ENCODE assay signal across 13 cellular contexts in genomic region chr6:168196385-168196860, GRCh38.
DNase-seq lines count a peak whose midpoint lies in the region; ATAC-seq, FAIRE-seq and TF ChIP-seq lines count a peak whose summit lies in the region.
"Had no signal": no experiment of that assay in that cellular context is flagged by ENCODE, and none has a peak within 500 bp of the region (broad histone marks: within the 10 kb centered on the region; RNA-seq: fewer than 3 reads in every experiment).

No MANE protein-coding gene starts in this region.

- FAIRE-seq in HTR-8/SVneo (lab: Jason Lieb, UNC) = no peak

- no peak overlapping the region for H2AFZ ChIP-seq in GM23248
- no peak overlapping the region for H2AFZ ChIP-seq in GM23338

- no peak overlapping the region; the same call in 1 of the 2 replicates for H3K27ac ChIP-seq in 22Rv1
- H3K27ac ChIP-seq in GM23248 = no peak overlapping the region
- no peak overlapping the region for H3K27ac ChIP-seq in GM23338 (ENCODE audit: low read depth)
- H3K27ac ChIP-seq: brain microvascular endothelial cell, right atrium auricular region had no signal

- H3K36me3 ChIP-seq in GM23248 (ENCODE audit: low read depth) (no peaks in the 10 kb centered on the region), GM23338 (ENCODE audit: insufficient read depth) (no peaks in the 10 kb centered on the region)
- H3K36me3 ChIP-seq: brain microvascular endothelial cell, HAP-1, right atrium auricular region had no signal

- H3K4me3 ChIP-seq in GM23248 (no peak overlapping the region), GM23338 (no peak overlapping the region)
- H3K4me3 ChIP-seq: HAP-1, right atrium auricular region had no signal

- H3K4me3 Mint-ChIP-seq in GM23338 = no peak overlapping the region

- H3K27ac Mint-ChIP-seq in GM23338 = no peak overlapping the region

- H3K9me3 Mint-ChIP-seq in GM23338 = no peaks in the 10 kb centered on the region; the same call in 2 of the 3 replicates

- TF ChIP-seq CTCF in 22Rv1 (IDR thresholded peaks at IDR 0.05) (peak; percentile 14; the same call in 1 of the 2 replicates), GM23338 (conservative IDR thresholded peaks at IDR 0.05; ENCODE audit: low read depth in 2 of 2) (no peak)

- peak; percentile 65 to 93 (median 73) for DNase-seq in NCI-H1417 (lab: John Stamatoyannopoulos, UW)
- DNase-seq in NCI-H774 (lab: John Stamatoyannopoulos, UW) = peak; percentile 97
- peak; percentile 68 to 84 for DNase-seq in left colon
- no peak for DNase-seq in GM23248
- DNase-seq in activated CD4-positive, CD25-positive, alpha-beta regulatory T cell (lab: John Stamatoyannopoulos, UW) = no peak
- DNase-seq in GM23338 (ENCODE audit: low spot score) = no peak
- DNase-seq in HTR-8/SVneo (ENCODE audit: insufficient read length, low spot score) = no peak
- DNase-seq: activated CD4-positive, CD25-positive, alpha-beta regulatory T cell treated with anti-CD3 and anti-CD28 coated beads, Interleukin-2, amount 50 U/mL, for 72 hours; brain microvascular endothelial cell; IMR-90 had no signal

- ATAC-seq in left colon (peak; percentile 91), GM23338 (no peak)

- H3K27me3 Mint-ChIP-seq in GM23338 (ENCODE audit: insufficient read depth, low read depth, poor library complexity) = peaks cover 23% of the 10 kb centered on the region

- no peaks in the 10 kb centered on the region for H3K4me1 ChIP-seq in GM23248 (ENCODE audit: insufficient read depth)
- no peaks in the 10 kb centered on the region for H3K4me1 ChIP-seq in GM23338 (ENCODE audit: insufficient read depth)
- H3K4me1 ChIP-seq: HAP-1, right atrium auricular region had no signal

- H4K20me1 ChIP-seq in GM23248 (ENCODE audit: insufficient read depth) (no peaks in the 10 kb centered on the region), GM23338 (replicated peaks; ENCODE audit: insufficient read depth) (no peaks in the 10 kb centered on the region)

- peaks cover 5% of the 10 kb centered on the region; the same call in 1 of the 2 replicates for H3K27me3 ChIP-seq in GM23248 (replicated peaks; ENCODE audit: insufficient read depth)
- no peaks in the 10 kb centered on the region for H3K27me3 ChIP-seq in GM23338 (ENCODE audit: insufficient read depth)
- H3K27me3 ChIP-seq: brain microvascular endothelial cell, right atrium auricular region had no signal

- no peak overlapping the region for H3K4me2 ChIP-seq in GM23248 (ENCODE audit: unreplicated experiment)
- no peak overlapping the region for H3K4me2 ChIP-seq in GM23338

- H3K9me2 ChIP-seq in GM23248 (ENCODE audit: insufficient read depth) = no peaks in the 10 kb centered on the region
- no peaks in the 10 kb centered on the region for H3K9me2 ChIP-seq in GM23338 (ENCODE audit: insufficient read depth)

- H3K9ac ChIP-seq in GM23248 = no peak overlapping the region

- intact Hi-C loops in left colon (cut with DNase I, micrococcal nuclease) = no loop called here

- H3K9me3 ChIP-seq in GM23248 (ENCODE audit: low read depth) = no peaks in the 10 kb centered on the region
- H3K9me3 ChIP-seq: HAP-1, right atrium auricular region had no signal

- in situ Hi-C loops in GM23248 (cut with MboI) = no loop called here

- H3K4me1 Mint-ChIP-seq in GM23338 = peaks cover 21% of the 10 kb centered on the region

- 49 to 56% methylated on average over 14 of the region's 14 CpGs for WGBS in GM23248 (ENCODE audit: low coverage in 1 of 2, low lambda C conversion rate in 2 of 2, missing lambda C conversion rate in 2 of 2), 2 experiments

- no peaks in the 10 kb centered on the region for H3K36me3 Mint-ChIP-seq in GM23338 (ENCODE audit: low read depth)

- H3K79me2 ChIP-seq in GM23248 (ENCODE audit: insufficient read depth) = no peaks in the 10 kb centered on the region
- H3K79me2 ChIP-seq in GM23338 (replicated peaks; ENCODE audit: insufficient read depth) = no peaks in the 10 kb centered on the region

- H3F3A ChIP-seq in GM23248 (ENCODE audit: insufficient read depth) (no peaks in the 10 kb centered on the region), GM23338 (replicated peaks; ENCODE audit: low read depth) (no peaks in the 10 kb centered on the region)

TF ChIP-seq in GM23338, 12 proteins besides CTCF, POLR2A, EP300 and RAD21 (continues in another document):
- TF ChIP-seq JUNB (IDR thresholded peaks at IDR 0.05; ENCODE audit: unreplicated experiment) (no peak), NANOG (IDR thresholded peaks at IDR 0.05; ENCODE audit: borderline replicate concordance) (no peak), CREB1 (CRISPR knock-in tag; IDR thresholded peaks at IDR 0.05; ENCODE audit: low read depth) (no peak), REST (IDR thresholded peaks at IDR 0.05; ENCODE audit: unreplicated experiment) (no peak)
- TF ChIP-seq, protein P1, sequence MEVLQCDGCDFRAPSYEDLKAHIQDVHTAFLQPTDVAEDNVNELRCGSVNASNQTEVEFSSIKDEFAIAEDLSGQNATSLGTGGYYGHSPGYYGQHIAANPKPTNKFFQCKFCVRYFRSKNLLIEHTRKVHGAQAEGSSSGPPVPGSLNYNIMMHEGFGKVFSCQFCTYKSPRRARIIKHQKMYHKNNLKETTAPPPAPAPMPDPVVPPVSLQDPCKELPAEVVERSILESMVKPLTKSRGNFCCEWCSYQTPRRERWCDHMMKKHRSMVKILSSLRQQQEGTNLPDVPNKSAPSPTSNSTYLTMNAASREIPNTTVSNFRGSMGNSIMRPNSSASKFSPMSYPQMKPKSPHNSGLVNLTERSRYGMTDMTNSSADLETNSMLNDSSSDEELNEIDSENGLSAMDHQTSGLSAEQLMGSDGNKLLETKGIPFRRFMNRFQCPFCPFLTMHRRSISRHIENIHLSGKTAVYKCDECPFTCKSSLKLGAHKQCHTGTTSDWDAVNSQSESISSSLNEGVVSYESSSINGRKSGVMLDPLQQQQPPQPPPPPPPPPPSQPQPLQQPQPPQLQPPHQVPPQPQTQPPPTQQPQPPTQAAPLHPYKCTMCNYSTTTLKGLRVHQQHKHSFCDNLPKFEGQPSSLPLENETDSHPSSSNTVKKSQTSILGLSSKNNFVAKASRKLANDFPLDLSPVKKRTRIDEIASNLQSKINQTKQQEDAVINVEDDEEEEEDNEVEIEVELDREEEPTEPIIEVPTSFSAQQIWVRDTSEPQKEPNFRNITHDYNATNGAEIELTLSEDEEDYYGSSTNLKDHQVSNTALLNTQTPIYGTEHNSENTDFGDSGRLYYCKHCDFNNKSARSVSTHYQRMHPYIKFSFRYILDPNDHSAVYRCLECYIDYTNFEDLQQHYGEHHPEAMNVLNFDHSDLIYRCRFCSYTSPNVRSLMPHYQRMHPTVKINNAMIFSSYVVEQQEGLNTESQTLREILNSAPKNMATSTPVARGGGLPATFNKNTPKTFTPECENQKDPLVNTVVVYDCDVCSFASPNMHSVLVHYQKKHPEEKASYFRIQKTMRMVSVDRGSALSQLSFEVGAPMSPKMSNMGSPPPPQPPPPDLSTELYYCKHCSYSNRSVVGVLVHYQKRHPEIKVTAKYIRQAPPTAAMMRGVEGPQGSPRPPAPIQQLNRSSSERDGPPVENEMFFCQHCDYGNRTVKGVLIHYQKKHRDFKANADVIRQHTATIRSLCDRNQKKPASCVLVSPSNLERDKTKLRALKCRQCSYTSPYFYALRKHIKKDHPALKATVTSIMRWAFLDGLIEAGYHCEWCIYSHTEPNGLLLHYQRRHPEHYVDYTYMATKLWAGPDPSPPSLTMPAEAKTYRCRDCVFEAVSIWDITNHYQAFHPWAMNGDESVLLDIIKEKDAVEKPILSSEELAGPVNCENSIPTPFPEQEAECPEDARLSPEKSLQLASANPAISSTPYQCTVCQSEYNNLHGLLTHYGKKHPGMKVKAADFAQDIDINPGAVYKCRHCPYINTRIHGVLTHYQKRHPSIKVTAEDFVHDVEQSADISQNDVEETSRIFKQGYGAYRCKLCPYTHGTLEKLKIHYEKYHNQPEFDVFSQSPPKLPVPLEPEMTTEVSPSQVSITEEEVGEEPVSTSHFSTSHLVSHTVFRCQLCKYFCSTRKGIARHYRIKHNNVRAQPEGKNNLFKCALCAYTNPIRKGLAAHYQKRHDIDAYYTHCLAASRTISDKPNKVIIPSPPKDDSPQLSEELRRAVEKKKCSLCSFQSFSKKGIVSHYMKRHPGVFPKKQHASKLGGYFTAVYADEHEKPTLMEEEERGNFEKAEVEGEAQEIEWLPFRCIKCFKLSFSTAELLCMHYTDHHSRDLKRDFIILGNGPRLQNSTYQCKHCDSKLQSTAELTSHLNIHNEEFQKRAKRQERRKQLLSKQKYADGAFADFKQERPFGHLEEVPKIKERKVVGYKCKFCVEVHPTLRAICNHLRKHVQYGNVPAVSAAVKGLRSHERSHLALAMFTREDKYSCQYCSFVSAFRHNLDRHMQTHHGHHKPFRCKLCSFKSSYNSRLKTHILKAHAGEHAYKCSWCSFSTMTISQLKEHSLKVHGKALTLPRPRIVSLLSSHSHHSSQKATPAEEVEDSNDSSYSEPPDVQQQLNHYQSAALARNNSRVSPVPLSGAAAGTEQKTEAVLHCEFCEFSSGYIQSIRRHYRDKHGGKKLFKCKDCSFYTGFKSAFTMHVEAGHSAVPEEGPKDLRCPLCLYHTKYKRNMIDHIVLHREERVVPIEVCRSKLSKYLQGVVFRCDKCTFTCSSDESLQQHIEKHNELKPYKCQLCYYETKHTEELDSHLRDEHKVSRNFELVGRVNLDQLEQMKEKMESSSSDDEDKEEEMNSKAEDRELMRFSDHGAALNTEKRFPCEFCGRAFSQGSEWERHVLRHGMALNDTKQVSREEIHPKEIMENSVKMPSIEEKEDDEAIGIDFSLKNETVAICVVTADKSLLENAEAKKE (CRISPR knock-in tag; IDR thresholded peaks at IDR 0.05) = no peak

Comparison
In these comparisons a context has a peak if more than half of its experiments do, and no peak if none do; other contexts are left out.
1. DNase-seq: peak in NCI-H1417 (3 of 3), NCI-H774 (single experiment) and left colon (2 of 2); none in GM23248 (single experiment), activated CD4-positive, CD25-positive, alpha-beta regulatory T cell (0 of 4), GM23338 (single experiment) and HTR-8/SVneo (single experiment).